24 cellular contexts compared by ENCODE assay signal in the genomic region with DNA sequence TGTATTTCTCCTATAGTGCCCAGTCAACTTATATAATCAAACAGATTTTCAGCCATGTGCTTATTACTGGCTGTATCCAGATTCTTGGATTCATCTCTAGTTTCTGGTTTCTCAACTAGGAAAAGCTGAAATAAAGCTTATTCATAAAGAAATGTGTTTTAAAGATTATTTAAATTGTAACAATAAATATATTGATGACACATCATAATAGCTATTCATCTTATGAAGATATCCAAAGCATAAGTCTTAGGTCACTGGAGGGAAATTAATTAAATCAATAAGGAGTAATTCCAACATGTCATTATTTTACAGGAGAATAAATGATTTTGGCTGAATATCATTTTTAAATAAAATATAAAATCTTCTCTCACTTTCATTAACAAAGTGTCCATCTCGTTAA.
"Had no signal": no experiment of that assay in that cellular context is flagged by ENCODE, and none has a peak within 500 bp of the region (broad histone marks: within the 10 kb centered on the region; RNA-seq: fewer than 3 reads in every experiment).

No MANE protein-coding gene starts in this region.

- H2AFZ ChIP-seq: PC-9 had no signal

- H3K4me2 ChIP-seq: PC-9 had no signal

- H3K9me3 ChIP-seq: MG63, Peyer's patch, SJSA1 had no signal

- H3K27me3 ChIP-seq: Peyer's patch, SJSA1 had no signal

- H3K4me1 ChIP-seq: Peyer's patch, SJSA1 had no signal

- DNase-seq: Karpas-422, KG1, MG63, NCI-H1092, NCI-H1105 treated with DMSO at 0.1 percent for 48 hours, NCI-H1417 treated with DMSO at 0.1 percent for 48 hours, NCI-H146, NCI-H1694 treated with DMSO at 0.1 percent for 48 hours, NCI-H1930, NCI-H2081, NCI-H2107, NCI-H2227 treated with DMSO at 0.1 percent for 48 hours, NCI-H446, NCI-H510A, NCI-H524 treated with DMSO at 0.1 percent for 48 hours, NCI-H69, NCI-H774, PC-9, Peyer's patch, Right ventricle myocardium superior, RPMI8226, SIG-M5 had no signal

- H3K27ac ChIP-seq: PC-9, Peyer's patch, SJSA1, SK-N-MC had no signal

- H3K4me3 ChIP-seq: MG63, PC-9, Peyer's patch, SJSA1, SK-N-MC had no signal

- H3K36me3 ChIP-seq: MG63, Peyer's patch, SJSA1 had no signal
